In genomic region chr16:56883586-56883985, GRCh38 we compare ENCODE assay signal across 24 cellular contexts. TPM values are rescaled to one million over a fixed set of nuclear protein-coding genes. Genes with fewer than 3 reads are reported as not detected.
A peak's percentile ranks its signal among the peaks of the same experiment; 100 is the strongest.
DNase-seq lines count a peak whose midpoint lies in the region; ATAC-seq and TF ChIP-seq lines count a peak whose summit lies in the region.
"Had no signal": no experiment of that assay in that cellular context is flagged by ENCODE, and none has a peak within 500 bp of the region (broad histone marks: within the 10 kb centered on the region; RNA-seq: fewer than 3 reads in every experiment).

No MANE protein-coding gene starts in this region.

- H3K79me2 ChIP-seq in osteoblast (ENCODE audit: insufficient read depth, low read length), result no peaks in the 10 kb centered on the region

- no peak overlapping the region for H3K4me2 ChIP-seq in osteoblast (ENCODE audit: insufficient read depth, low read length)
- H3K4me2 ChIP-seq: A549; BLaER1 treated with 17β-estradiol and CSF1 and Interleukin-3, amounts not matched to agents 10 nM and 100 nM had no signal

- no peak for TF ChIP-seq CTCF in heart left ventricle (IDR thresholded peaks at IDR 0.05)
- no peak for TF ChIP-seq CTCF in chondrocyte (IDR thresholded peaks at IDR 0.05)
- no peak for TF ChIP-seq CTCF in osteoblast (IDR thresholded peaks at IDR 0.05; ENCODE audit: extremely low read depth, low read depth, low read length)

- no peaks in the 10 kb centered on the region for H3K36me3 Mint-ChIP-seq in chondrocyte (ENCODE audit: low read depth)
- H3K36me3 Mint-ChIP-seq: CD14-positive monocyte; CD8-positive, alpha-beta memory T cell had no signal

- H3K4me3 ChIP-seq in heart left ventricle (no peak overlapping the region), osteoblast (ENCODE audit: insufficient read depth, low read length) (no peak overlapping the region)
- H3K4me3 ChIP-seq: A549; BLaER1 treated with 17β-estradiol and CSF1 and Interleukin-3, amounts not matched to agents 10 nM and 100 nM; GM12878; GM23248 had no signal

- no peaks in the 10 kb centered on the region for H3K9me3 Mint-ChIP-seq in chondrocyte (ENCODE audit: low read depth)
- H3K9me3 Mint-ChIP-seq: CD14-positive monocyte; CD4-positive, alpha-beta T cell; CD8-positive, alpha-beta memory T cell had no signal

- DNase-seq in heart left ventricle (peak in 1 of 5 donors; percentile 37), left cardiac atrium (no peak), chondrocyte (ENCODE audit: low spot score) (peak; percentile 30), osteoblast (ENCODE audit: insufficient read length, low spot score, missing footprints) (peak; percentile 82), NCI-H82 treated with DMSO at 0.1 percent for 48 hours (lab: John Stamatoyannopoulos, UW; ENCODE audit: unreplicated experiment) (no peak)
- no peak for DNase-seq in activated CD4-positive, alpha-beta T cell treated with anti-CD3 and anti-CD28 coated beads for 1 hour
- DNase-seq: 8988T; ACHN; AML-193; BE2C; CD4-positive, alpha-beta T cell; CD8-positive, alpha-beta memory T cell; DMS 273 treated with DMSO at 0.1 percent for 48 hours; DMS79; EL; GDM1; GM23248; H7; HCEC 1CT had no signal

- intact Hi-C loops in heart left ventricle (cut with DNase I), result no loop called here
- intact Hi-C loops in left cardiac atrium (cut with DNase I), result no loop called here

- no peak for TF ChIP-seq POLR2A in heart left ventricle (IDR thresholded peaks at IDR 0.05)

- H3K27ac ChIP-seq in heart left ventricle (no peak overlapping the region), osteoblast (ENCODE audit: low read depth, low read length) (no peak overlapping the region)
- H3K27ac ChIP-seq: A549; BLaER1 treated with 17β-estradiol and CSF1 and Interleukin-3, amounts not matched to agents 10 nM and 100 nM; GM23248 had no signal

- H2AFZ ChIP-seq in osteoblast (ENCODE audit: low read length), result no peak overlapping the region
- H2AFZ ChIP-seq: GM23248 had no signal

- no peaks in the 10 kb centered on the region for H3K4me1 ChIP-seq in heart left ventricle
- H3K4me1 ChIP-seq in osteoblast (ENCODE audit: insufficient read depth, low read length), result no peaks in the 10 kb centered on the region
- H3K4me1 ChIP-seq: A549, BE2C had no signal

- H3K27me3 Mint-ChIP-seq in chondrocyte (ENCODE audit: low read depth), result no peaks in the 10 kb centered on the region
- H3K27me3 Mint-ChIP-seq: CD4-positive, alpha-beta T cell had no signal

- H3K27ac Mint-ChIP-seq in chondrocyte (ENCODE audit: unreplicated experiment), result no peak overlapping the region
- H3K27ac Mint-ChIP-seq: CD4-positive, alpha-beta T cell; CD8-positive, alpha-beta memory T cell had no signal

- H3K4me3 Mint-ChIP-seq in chondrocyte (ENCODE audit: unreplicated experiment), result no peak overlapping the region
- H3K4me3 Mint-ChIP-seq: CD14-positive monocyte; CD4-positive, alpha-beta T cell; CD8-positive, alpha-beta memory T cell had no signal

- H3K9me3 ChIP-seq in heart left ventricle (no peaks in the 10 kb centered on the region), osteoblast (ENCODE audit: low read depth, low read length) (no peaks in the 10 kb centered on the region)
- H3K9me3 ChIP-seq: A549; BE2C; BLaER1 treated with 17β-estradiol and CSF1 and Interleukin-3, amounts not matched to agents 10 nM and 100 nM had no signal

- WGBS in heart left ventricle, 4 donors, result 84 to 93% methylated on average over 2 of the region's 2 CpGs; no CpG with 5 or more reads in 2 of the 4 donors

- H3K27me3 ChIP-seq in heart left ventricle (no peaks in the 10 kb centered on the region), osteoblast (ENCODE audit: insufficient read depth, low read length) (no peaks in the 10 kb centered on the region)
- H3K27me3 ChIP-seq: BE2C; BLaER1 treated with 17β-estradiol and CSF1 and Interleukin-3, amounts not matched to agents 10 nM and 100 nM had no signal

- H3K4me1 Mint-ChIP-seq in chondrocyte (ENCODE audit: low read depth), result no peaks in the 10 kb centered on the region
- H3K4me1 Mint-ChIP-seq: CD8-positive, alpha-beta memory T cell had no signal

- peak in 3 of 4 donors; percentile 49 to 70 (median 49) for ATAC-seq in heart left ventricle
- no peak for ATAC-seq in left cardiac atrium
- ATAC-seq: A549, GM12878 had no signal

- H3K36me3 ChIP-seq in heart left ventricle (no peaks in the 10 kb centered on the region), osteoblast (ENCODE audit: insufficient read depth, low read length) (no peaks in the 10 kb centered on the region)
- H3K36me3 ChIP-seq: BE2C; BLaER1 treated with 17β-estradiol and CSF1 and Interleukin-3, amounts not matched to agents 10 nM and 100 nM had no signal

- no peaks in the 10 kb centered on the region for H4K20me1 ChIP-seq in osteoblast (ENCODE audit: insufficient read depth, low read length)
- H4K20me1 ChIP-seq: BLaER1 treated with 17β-estradiol and CSF1 and Interleukin-3, amounts not matched to agents 10 nM and 100 nM had no signal

RNA-seq across cellular contexts. Expression of gene SLC12A3, which starts 18.6 kb away (rescaled TPM):
- under 1 TPM in 1 of 9 donors, not detected in 8; 0.08 TPM for total RNA-seq in heart left ventricle
- not detected for polyA plus RNA-seq in heart left ventricle
- not detected for total RNA-seq in left cardiac atrium
- not detected in 3 replicates for total RNA-seq in chondrocyte
- total RNA-seq in osteoblast, result not detected in 2 replicates
- total RNA-seq: CD4-positive, alpha-beta T cell; CD8-positive, alpha-beta memory T cell; GM23248; H1; H7 had no signal
- polyA plus RNA-seq: CD14-positive monocyte; CD8-positive, alpha-beta memory T cell; GM23248; H1 had no signal

RNA-seq across cellular contexts. Expression of gene HERPUD1, which starts 48.4 kb away (rescaled TPM):
- 100 to 1,000 TPM in 8 of 9 donors, 10 to 100 TPM in 1; 86.9 to 197 (median 117) TPM for total RNA-seq in heart left ventricle
- 100 to 1,000 TPM in 1 of 2 donors, 10 to 100 TPM in 1; 41.4 to 226 TPM for polyA plus RNA-seq in heart left ventricle
- 100 to 1,000 TPM; 105 to 113 TPM for total RNA-seq in left cardiac atrium
- total RNA-seq in chondrocyte, result 146 to 236 TPM (median 223 TPM) in 3 replicates
- total RNA-seq in osteoblast, result 190 and 209 TPM in 2 replicates

Comparison
In these comparisons a context has a peak if more than half of its experiments do, and no peak if none do; other contexts are left out.
1. ATAC-seq: peak in heart left ventricle (3 of 4); none in left cardiac atrium (0 of 2).
2. DNase-seq: peak in chondrocyte (single experiment) and osteoblast (single experiment); none in left cardiac atrium (single experiment), NCI-H82 treated with DMSO at 0.1 percent for 48 hours (single experiment) and activated CD4-positive, alpha-beta T cell treated with anti-CD3 and anti-CD28 coated beads for 1 hour (single experiment).